8 cellular contexts compared by ENCODE assay signal in genomic region chr5:140966293-140967225, GRCh38. TPM values are rescaled to one million over a fixed set of nuclear protein-coding genes. Genes with fewer than 3 reads are reported as not detected.
DNase-seq lines count a peak whose midpoint lies in the region; TF ChIP-seq lines count a peak whose summit lies in the region.

PCDHAC2 (plus strand) TSS chr5:140966476; CDS start chr5:140966767, 291 bp downstream.

- TF ChIP-seq CTCF in ascending aorta (IDR thresholded peaks at IDR 0.05) (no peak), retinal pigment epithelial cell (conservative IDR thresholded peaks at IDR 0.05; ENCODE audit: low read depth, low read length) (no peak)

- H3K4me1 ChIP-seq in ACC112 (ENCODE audit: control insufficient read depth, insufficient read depth, low read length, unreplicated experiment) (no peaks in the 10 kb centered on the region), ascending aorta (peaks cover 4% of the 10 kb centered on the region in 2 donors)

- H3K9me3 Mint-ChIP-seq in activated naive CD4-positive, alpha-beta T cell treated with anti-CD3 and anti-CD28 coated beads for 36 hours: no peaks in the 10 kb centered on the region

- H3K79me2 ChIP-seq in ACC112 (ENCODE audit: control insufficient read depth, insufficient read depth, low read length, unreplicated experiment): no peaks in the 10 kb centered on the region

- H3K36me3 Mint-ChIP-seq in activated naive CD4-positive, alpha-beta T cell treated with anti-CD3 and anti-CD28 coated beads for 36 hours (ENCODE audit: low read depth): no peaks in the 10 kb centered on the region

- H3K27me3 ChIP-seq in ACC112 (ENCODE audit: insufficient read depth, low read length) (peaks cover 19% of the 10 kb centered on the region; the same call in 1 of the 2 replicates), MG63 (peaks cover 5% of the 10 kb centered on the region; the same call in 1 of the 2 replicates), ascending aorta (no peaks in the 10 kb centered on the region)

- intact Hi-C loops in ascending aorta (cut with DNase I): no loop called here
- intact Hi-C loops in activated naive CD4-positive, alpha-beta T cell treated with anti-CD3 and anti-CD28 coated beads for 36 hours (cut with micrococcal nuclease): no loop called here

- H2AFZ ChIP-seq in ACC112 (ENCODE audit: low read length, unreplicated experiment): no peak within 1 kb of the TSS

- H3K4me3 Mint-ChIP-seq in activated naive CD4-positive, alpha-beta T cell treated with anti-CD3 and anti-CD28 coated beads for 36 hours: no peak within 1 kb of the TSS

- CTCF ChIA-PET in activated naive CD4-positive, alpha-beta T cell treated with anti-CD3 and anti-CD28 coated beads for 36 hours (lab: Charles Lee): no interaction called here

- peak; percentile 69 for DNase-seq in MG63
- DNase-seq in ascending aorta (ENCODE audit: low spot score in 2 of 2): no peak
- no peak for DNase-seq in retinal pigment epithelial cell (ENCODE audit: low read depth)
- no peak for DNase-seq in KG1 (lab: John Stamatoyannopoulos, UW)
- DNase-seq in activated naive CD4-positive, alpha-beta T cell treated with anti-CD3 and anti-CD28 coated beads for 36 hours: no peak
- DNase-seq in HuH-7.5 (ENCODE audit: low spot score): no peak

- H3K27ac ChIP-seq in ACC112 (ENCODE audit: low read depth, low read length) (no peak within 1 kb of the TSS), ascending aorta (peak within 1 kb of the TSS; percentile 42 to 44)

- H3K36me3 ChIP-seq in ACC112 (ENCODE audit: insufficient read depth, low read length) (no peaks in the 10 kb centered on the region), MG63 (no peaks in the 10 kb centered on the region), ascending aorta (no peaks in the 10 kb centered on the region)

- H3K27ac Mint-ChIP-seq in activated naive CD4-positive, alpha-beta T cell treated with anti-CD3 and anti-CD28 coated beads for 36 hours: no peak within 1 kb of the TSS

- peak within 1 kb of the TSS; percentile 33; the same call in 1 of the 2 replicates for H3K4me3 ChIP-seq in ACC112 (ENCODE audit: low read depth, low read length)
- H3K4me3 ChIP-seq in MG63: peak within 1 kb of the TSS; percentile 53
- peak within 1 kb of the TSS; percentile 67 to 72 for H3K4me3 ChIP-seq in ascending aorta
- H3K4me3 ChIP-seq in iPS-11a (ENCODE audit: low read depth, low read length): peak within 1 kb of the TSS; percentile 66
- H3K4me3 ChIP-seq in retinal pigment epithelial cell (ENCODE audit: low read length): peak within 1 kb of the TSS; percentile 74

- H3K27me3 Mint-ChIP-seq in activated naive CD4-positive, alpha-beta T cell treated with anti-CD3 and anti-CD28 coated beads for 36 hours (ENCODE audit: low read depth): peaks cover 39% of the 10 kb centered on the region

- H3K9me3 ChIP-seq in MG63 (no peaks in the 10 kb centered on the region), ascending aorta (no peaks in the 10 kb centered on the region)

- peaks cover 4% of the 10 kb centered on the region for H3K4me1 Mint-ChIP-seq in activated naive CD4-positive, alpha-beta T cell treated with anti-CD3 and anti-CD28 coated beads for 36 hours (ENCODE audit: low read depth)

RNA-seq across cellular contexts. Expression of gene PCDHAC2, which starts in this region (rescaled TPM):
- 0.07 TPM in 1 of 2 replicates, not detected in the other for total RNA-seq in MG63 (2014; rRNA removed; shearing (Covaris generic); ENCODE audit: low replicate concordance)
- total RNA-seq in ascending aorta: not detected
- not detected for total RNA-seq in activated naive CD4-positive, alpha-beta T cell treated with anti-CD3 and anti-CD28 coated beads for 36 hours

Comparison
In these comparisons a context has a peak if more than half of its experiments do, and no peak if none do; other contexts are left out.
1. Peak in DNase-seq and H3K4me3 ChIP-seq in MG63; RNA of the gene not detected or under 1 TPM.